Comparison of ENCODE assay signal across 8 cellular contexts in the genomic region with DNA sequence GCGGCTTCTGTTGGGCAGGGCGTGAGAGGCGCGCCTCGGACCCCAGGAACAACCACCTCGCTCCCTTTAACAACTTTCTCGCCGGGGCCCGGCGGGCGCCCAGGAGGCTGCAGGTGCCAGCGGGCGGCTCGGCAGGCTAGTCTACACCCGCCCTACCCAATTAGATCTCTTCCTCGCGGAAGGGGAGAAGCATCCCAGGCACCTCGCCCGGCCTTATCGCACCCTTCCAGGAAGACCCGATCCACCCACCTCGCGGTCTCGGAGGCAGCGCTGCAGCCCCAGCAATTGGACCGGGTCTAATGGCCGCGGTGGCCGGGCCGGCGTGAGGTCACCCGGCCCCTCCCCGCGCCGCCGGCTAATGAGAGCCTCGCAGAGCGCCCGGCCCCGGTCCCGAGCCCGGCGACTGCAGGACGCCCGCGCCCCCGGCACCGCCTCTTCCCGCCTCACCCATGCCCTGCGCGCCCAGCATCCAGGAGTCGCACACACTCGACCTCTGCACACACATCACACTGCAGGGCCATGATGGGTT. TPM values are rescaled to one million over a fixed set of nuclear protein-coding genes. Genes with fewer than 3 reads are reported as not detected.
DNase-seq lines count a peak whose midpoint lies in the region; ATAC-seq and TF ChIP-seq lines count a peak whose summit lies in the region.

A gene (minus strand): TSS at position 298 of the 529 bp plus-strand sequence. CDS start 419 bp downstream, outside the sequence.

- peak; percentile 72 for TF ChIP-seq POLR2A in ovary (IDR thresholded peaks at IDR 0.05)

- no peak for TF ChIP-seq EP300 in ovary (IDR thresholded peaks at IDR 0.05)

- H3K9me3 ChIP-seq in RWPE2 (ENCODE audit: severe bottlenecking) (no peaks in the 10 kb centered on the region), left ventricle myocardium inferior (replicated peaks) (no peaks in the 10 kb centered on the region), ovary (no peaks in the 10 kb centered on the region)

- CTCF ChIA-PET in HEK293T (lab: Yijun Ruan, JAX) = no interaction called here

- peak within 1 kb of the TSS; percentile 41 for H3K4me3 ChIP-seq in RWPE2 (ENCODE audit: severe bottlenecking)
- peak within 1 kb of the TSS; percentile 92 for H3K4me3 ChIP-seq in left ventricle myocardium inferior
- peak within 1 kb of the TSS; percentile 61 for H3K4me3 ChIP-seq in ovary

- TF ChIP-seq CTCF in RWPE2 (IDR thresholded peaks at IDR 0.05; ENCODE audit: poor library complexity, severe bottlenecking) (no peak), left ventricle myocardium inferior (IDR thresholded peaks at IDR 0.05; ENCODE audit: borderline replicate concordance) (no peak), ovary (IDR thresholded peaks at IDR 0.05) (no peak)

- H3K36me3 ChIP-seq in RWPE2 (ENCODE audit: low read depth) (no peaks in the 10 kb centered on the region), left ventricle myocardium inferior (no peaks in the 10 kb centered on the region), ovary (no peaks in the 10 kb centered on the region)

- peak; percentile 23 for DNase-seq in DMS 273 treated with DMSO at 0.1 percent for 48 hours (lab: John Stamatoyannopoulos, UW)
- DNase-seq in HEK293T (ENCODE audit: extremely low spot score) = peak; percentile 52
- DNase-seq in RWPE2 (ENCODE audit: low spot score) = no peak
- peak; percentile 88 for DNase-seq in left ventricle myocardium inferior
- DNase-seq in ovary = peak; percentile 70 to 82 (median 78)
- DNase-seq in amniotic stem cell (lab: John Stamatoyannopoulos, UW) = no peak
- no peak for DNase-seq in SKM-1 (lab: John Stamatoyannopoulos, UW; ENCODE audit: unreplicated experiment)

- H3K27ac ChIP-seq in RWPE2 (ENCODE audit: poor library complexity, severe bottlenecking) = no peak within 1 kb of the TSS
- H3K27ac ChIP-seq in angular gyrus (ENCODE audit: low read depth, low read length) = peak within 1 kb of the TSS; percentile 93
- H3K27ac ChIP-seq in left ventricle myocardium inferior (replicated peaks) = peak within 1 kb of the TSS; percentile 94
- H3K27ac ChIP-seq in ovary = peak within 1 kb of the TSS; percentile 88 to 90

- WGBS in ovary, 3 donors = 0% methylated on average over 27 to 53 of the region's 53 CpGs

- no peaks in the 10 kb centered on the region for H3K4me1 ChIP-seq in RWPE2 (ENCODE audit: insufficient read depth, poor library complexity, severe bottlenecking)
- peaks cover 50% of the 10 kb centered on the region for H3K4me1 ChIP-seq in left ventricle myocardium inferior
- peaks cover 19% of the 10 kb centered on the region for H3K4me1 ChIP-seq in ovary (ENCODE audit: insufficient read depth)

- intact Hi-C loops in left ventricle myocardium inferior (cut with micrococcal nuclease) = no loop called here
- intact Hi-C loops in ovary (cut with DNase I) = loop anchor here in 1 of 4 donors (10.0 kb wide), 1 partner anchor 1059 kb away; no protein-coding TSS in a partner anchor

- H3K27me3 ChIP-seq in RWPE2 (ENCODE audit: insufficient read depth, poor library complexity, severe bottlenecking) (no peaks in the 10 kb centered on the region), left ventricle myocardium inferior (ENCODE audit: low read depth) (no peaks in the 10 kb centered on the region), ovary (no peaks in the 10 kb centered on the region)

- POLR2A ChIA-PET in HEK293T (lab: Yijun Ruan, JAX) = no interaction called here

- peak; percentile 80 for ATAC-seq in RWPE2 (ENCODE audit: low read depth)

TF ChIP-seq in HEK293T, 16 proteins besides CTCF, POLR2A, EP300 and RAD21:
- TF ChIP-seq SUZ12 (IDR thresholded peaks at IDR 0.05) (no peak), CTBP1 (IDR thresholded peaks at IDR 0.05; ENCODE audit: borderline replicate concordance) (no peak), L3MBTL2 (conservative IDR thresholded peaks at IDR 0.05) (no peak)
TF ChIP-seq in HEK293T: peak in this region for 0.

RNA-seq across cellular contexts. Expression of the gene that starts here (rescaled TPM):
- total RNA-seq in left ventricle myocardium inferior (144 TPM), ovary (100 to 1,000 TPM in 5 of 7 donors, 10 to 100 TPM in 2; 52.2 to 147 (median 110) TPM)
- 100 to 1,000 TPM in 1 of 2 donors, 10 to 100 TPM in 1; 41.1 to 128 TPM for polyA plus RNA-seq in ovary

Comparison
In these comparisons a context has a peak if more than half of its experiments do, and no peak if none do; other contexts are left out.
1. DNase-seq: peak in DMS 273 treated with DMSO at 0.1 percent for 48 hours (single experiment), HEK293T (single experiment), left ventricle myocardium inferior (single experiment) and ovary (5 of 5); none in RWPE2 (single experiment), amniotic stem cell (single experiment) and SKM-1 (single experiment).
2. H3K4me3 ChIP-seq: peak in every context shown above with its lines; median percentile 92 in left ventricle myocardium inferior; 61 in ovary; 41 in RWPE2.